In the genomic region with DNA sequence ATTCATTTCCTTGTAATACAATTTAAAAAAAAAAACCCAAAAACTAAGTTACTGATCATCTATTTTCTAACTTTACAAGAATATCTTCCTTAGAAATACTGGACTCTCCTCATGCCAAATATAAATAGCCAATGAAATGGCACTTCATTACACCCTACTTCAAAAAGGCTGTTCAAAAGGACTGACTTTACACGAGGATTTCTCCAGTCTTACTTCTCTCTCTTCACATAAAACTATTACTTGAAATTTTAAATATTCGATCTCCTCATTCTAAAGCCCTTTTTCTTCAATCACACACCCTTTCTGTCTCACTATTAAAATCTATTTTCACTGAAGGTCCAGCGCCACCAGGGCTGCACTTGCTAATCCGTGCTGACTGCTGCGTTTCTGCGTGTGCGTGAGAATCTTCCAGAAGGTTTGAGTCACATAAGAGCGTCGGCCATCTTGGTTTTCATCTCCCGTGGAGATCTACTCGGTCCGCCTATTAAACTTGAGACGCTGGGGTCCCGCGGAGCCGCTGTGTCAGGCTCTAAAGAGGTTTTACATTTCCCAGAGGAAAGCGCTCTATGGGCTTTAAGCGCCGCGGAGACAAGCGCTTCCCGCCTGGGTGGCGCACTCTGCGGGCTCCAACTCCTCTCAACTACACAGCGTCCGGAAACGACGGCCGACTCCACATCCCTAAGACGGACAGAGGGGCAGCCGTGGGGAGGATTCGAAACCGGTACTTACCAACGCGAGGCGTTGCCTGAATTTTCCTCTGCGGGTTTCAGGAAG, we compare ENCODE assay signal across 1 cellular context.
TF ChIP-seq lines count a peak whose summit lies in the region.

No MANE protein-coding gene starts in this region.

TF ChIP-seq in SK-N-SH, 30 proteins besides CTCF, POLR2A, EP300 and RAD21 (continued from another document):
- TF ChIP-seq GATA2 (CRISPR knock-in tag; IDR thresholded peaks at IDR 0.05), result no peak
- no peak for TF ChIP-seq SIN3A (IDR thresholded peaks at IDR 0.05; ENCODE audit: borderline replicate concordance, low read depth, low read length)
- TF ChIP-seq, protein P1, sequence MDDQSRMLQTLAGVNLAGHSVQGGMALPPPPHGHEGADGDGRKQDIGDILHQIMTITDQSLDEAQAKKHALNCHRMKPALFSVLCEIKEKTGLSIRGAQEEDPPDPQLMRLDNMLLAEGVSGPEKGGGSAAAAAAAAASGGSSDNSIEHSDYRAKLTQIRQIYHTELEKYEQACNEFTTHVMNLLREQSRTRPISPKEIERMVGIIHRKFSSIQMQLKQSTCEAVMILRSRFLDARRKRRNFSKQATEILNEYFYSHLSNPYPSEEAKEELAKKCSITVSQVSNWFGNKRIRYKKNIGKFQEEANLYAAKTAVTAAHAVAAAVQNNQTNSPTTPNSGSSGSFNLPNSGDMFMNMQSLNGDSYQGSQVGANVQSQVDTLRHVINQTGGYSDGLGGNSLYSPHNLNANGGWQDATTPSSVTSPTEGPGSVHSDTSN (IDR thresholded peaks at IDR 0.05), result no peak
- TF ChIP-seq, protein P2, sequence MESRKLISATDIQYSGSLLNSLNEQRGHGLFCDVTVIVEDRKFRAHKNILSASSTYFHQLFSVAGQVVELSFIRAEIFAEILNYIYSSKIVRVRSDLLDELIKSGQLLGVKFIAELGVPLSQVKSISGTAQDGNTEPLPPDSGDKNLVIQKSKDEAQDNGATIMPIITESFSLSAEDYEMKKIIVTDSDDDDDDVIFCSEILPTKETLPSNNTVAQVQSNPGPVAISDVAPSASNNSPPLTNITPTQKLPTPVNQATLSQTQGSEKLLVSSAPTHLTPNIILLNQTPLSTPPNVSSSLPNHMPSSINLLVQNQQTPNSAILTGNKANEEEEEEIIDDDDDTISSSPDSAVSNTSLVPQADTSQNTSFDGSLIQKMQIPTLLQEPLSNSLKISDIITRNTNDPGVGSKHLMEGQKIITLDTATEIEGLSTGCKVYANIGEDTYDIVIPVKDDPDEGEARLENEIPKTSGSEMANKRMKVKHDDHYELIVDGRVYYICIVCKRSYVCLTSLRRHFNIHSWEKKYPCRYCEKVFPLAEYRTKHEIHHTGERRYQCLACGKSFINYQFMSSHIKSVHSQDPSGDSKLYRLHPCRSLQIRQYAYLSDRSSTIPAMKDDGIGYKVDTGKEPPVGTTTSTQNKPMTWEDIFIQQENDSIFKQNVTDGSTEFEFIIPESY (IDR thresholded peaks at IDR 0.05; ENCODE audit: borderline replicate concordance, low read depth), result no peak
- peak; percentile 91 for TF ChIP-seq YY1 (IDR thresholded peaks at IDR 0.05; ENCODE audit: low read depth)
- TF ChIP-seq TEAD4 (IDR thresholded peaks at IDR 0.05; ENCODE audit: borderline replicate concordance, insufficient read depth), result no peak
- TF ChIP-seq, protein P3, sequence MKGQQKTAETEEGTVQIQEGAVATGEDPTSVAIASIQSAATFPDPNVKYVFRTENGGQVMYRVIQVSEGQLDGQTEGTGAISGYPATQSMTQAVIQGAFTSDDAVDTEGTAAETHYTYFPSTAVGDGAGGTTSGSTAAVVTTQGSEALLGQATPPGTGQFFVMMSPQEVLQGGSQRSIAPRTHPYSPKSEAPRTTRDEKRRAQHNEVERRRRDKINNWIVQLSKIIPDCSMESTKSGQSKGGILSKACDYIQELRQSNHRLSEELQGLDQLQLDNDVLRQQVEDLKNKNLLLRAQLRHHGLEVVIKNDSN (IDR thresholded peaks at IDR 0.05; ENCODE audit: borderline replicate concordance, low read depth), result no peak
- TF ChIP-seq MXI1 (IDR thresholded peaks at IDR 0.05; ENCODE audit: low read depth, low read length), result no peak
